ENCODE assay signal across 1 cellular context in the genomic region with DNA sequence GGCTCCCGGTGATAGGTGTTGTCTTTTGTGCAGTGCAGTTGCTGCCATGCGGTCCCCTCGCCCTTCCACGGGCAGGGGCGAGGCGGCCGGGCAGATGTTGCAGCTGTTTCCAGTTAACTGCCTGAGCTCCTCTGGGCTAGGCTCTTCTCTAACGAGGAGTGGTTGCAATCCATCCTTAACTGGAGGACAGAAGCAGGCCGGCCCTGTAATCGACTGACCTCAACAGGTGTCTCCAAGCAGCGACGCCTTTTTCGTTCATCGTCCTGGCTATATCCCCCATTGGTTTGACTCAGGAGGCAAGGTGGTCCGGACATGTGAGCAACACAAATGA.
TF ChIP-seq lines count a peak whose summit lies in the region.

No MANE protein-coding gene starts in this region.

TF ChIP-seq in HepG2, 621 proteins besides CTCF, POLR2A, EP300 and RAD21 (continued from another document and continues in another):
- TF ChIP-seq ASH2L (IDR thresholded peaks at IDR 0.05; ENCODE audit: insufficient read length, low read depth, low read length) (peak; percentile 57), ZNF446 (CRISPR knock-in tag; IDR thresholded peaks at IDR 0.05) (no peak), SATB2 (CRISPR knock-in tag; IDR thresholded peaks at IDR 0.05) (no peak), GFI1 (CRISPR knock-in tag; IDR thresholded peaks at IDR 0.05; ENCODE audit: borderline replicate concordance) (no peak), ELF1 (CRISPR knock-in tag; IDR thresholded peaks at IDR 0.05) (no peak), MIER2 (CRISPR knock-in tag; IDR thresholded peaks at IDR 0.05) (no peak), SSRP1 (CRISPR knock-in tag; IDR thresholded peaks at IDR 0.05) (no peak), ZSCAN9 (CRISPR knock-in tag; IDR thresholded peaks at IDR 0.05; ENCODE audit: borderline replicate concordance) (0 out of 2 replicates have a peak, but pooled peaks have one; percentile 5), ZNF10 (CRISPR knock-in tag; IDR thresholded peaks at IDR 0.05; ENCODE audit: borderline replicate concordance, low read depth) (no peak), REPIN1 (CRISPR knock-in tag; IDR thresholded peaks at IDR 0.05; ENCODE audit: borderline replicate concordance, low read depth) (no peak), ZNF335 (CRISPR knock-in tag; IDR thresholded peaks at IDR 0.05) (no peak), ZNF570 (CRISPR knock-in tag; IDR thresholded peaks at IDR 0.05; ENCODE audit: borderline replicate concordance) (no peak), MTA1 (CRISPR knock-in tag; IDR thresholded peaks at IDR 0.05; ENCODE audit: borderline replicate concordance) (0 out of 2 replicates have a peak, but pooled peaks have one; percentile 5), ETV5 (CRISPR knock-in tag; IDR thresholded peaks at IDR 0.05; ENCODE audit: borderline replicate concordance) (no peak), ZBTB3 (CRISPR knock-in tag; IDR thresholded peaks at IDR 0.05; ENCODE audit: borderline replicate concordance, low read depth) (no peak), SNAI1 (CRISPR knock-in tag; IDR thresholded peaks at IDR 0.05; ENCODE audit: borderline replicate concordance) (no peak), FOXO1 (CRISPR knock-in tag; IDR thresholded peaks at IDR 0.05) (no peak), ZNF589 (CRISPR knock-in tag; conservative IDR thresholded peaks at IDR 0.05) (no peak), ZNF136 (CRISPR knock-in tag; IDR thresholded peaks at IDR 0.05; ENCODE audit: low read depth) (no peak), BHLHE40 (IDR thresholded peaks at IDR 0.05; ENCODE audit: low read length) (no peak), ZNF251 (CRISPR knock-in tag; IDR thresholded peaks at IDR 0.05) (no peak), ZNF768 (CRISPR knock-in tag; IDR thresholded peaks at IDR 0.05) (no peak), SMAD9 (CRISPR knock-in tag; IDR thresholded peaks at IDR 0.05) (no peak), ZNF644 (CRISPR knock-in tag; IDR thresholded peaks at IDR 0.05; ENCODE audit: low read depth) (no peak), ZNF501 (CRISPR knock-in tag; IDR thresholded peaks at IDR 0.05) (no peak), ZNF775 (CRISPR knock-in tag; IDR thresholded peaks at IDR 0.05; ENCODE audit: borderline replicate concordance) (no peak), HNRNPK (IDR thresholded peaks at IDR 0.05; ENCODE audit: low read depth, low read length, poor library complexity, severe bottlenecking) (no peak), ZNF253 (CRISPR knock-in tag; IDR thresholded peaks at IDR 0.05; ENCODE audit: borderline replicate concordance) (peak; percentile 80; the same call in 1 of the 2 replicates), DPF2 (CRISPR knock-in tag; IDR thresholded peaks at IDR 0.05; ENCODE audit: borderline replicate concordance, low read depth) (no peak), DR1 (CRISPR knock-in tag; IDR thresholded peaks at IDR 0.05) (no peak), PHF21A (CRISPR knock-in tag; IDR thresholded peaks at IDR 0.05) (no peak), SNRNP70 (IDR thresholded peaks at IDR 0.05; ENCODE audit: low read depth, low read length) (no peak), ISL2 (CRISPR knock-in tag; IDR thresholded peaks at IDR 0.05) (no peak), NR2F1 (CRISPR knock-in tag; IDR thresholded peaks at IDR 0.05) (0 out of 4 replicates have a peak, but pooled peaks of 1 of the 2 experiments have one; percentile 3), PCBP2 (optimal IDR thresholded peaks at IDR 0.05; ENCODE audit: low read depth, low read length, poor library complexity, severe bottlenecking) (no peak), ESRRA (CRISPR knock-in tag; IDR thresholded peaks at IDR 0.05; ENCODE audit: low read depth) (no peak), NFYC (CRISPR knock-in tag; IDR thresholded peaks at IDR 0.05) (no peak), NFKB2 (CRISPR knock-in tag; IDR thresholded peaks at IDR 0.05; ENCODE audit: borderline replicate concordance) (0 out of 2 replicates have a peak, but pooled peaks have one; percentile 45)
- TF ChIP-seq, protein P1, sequence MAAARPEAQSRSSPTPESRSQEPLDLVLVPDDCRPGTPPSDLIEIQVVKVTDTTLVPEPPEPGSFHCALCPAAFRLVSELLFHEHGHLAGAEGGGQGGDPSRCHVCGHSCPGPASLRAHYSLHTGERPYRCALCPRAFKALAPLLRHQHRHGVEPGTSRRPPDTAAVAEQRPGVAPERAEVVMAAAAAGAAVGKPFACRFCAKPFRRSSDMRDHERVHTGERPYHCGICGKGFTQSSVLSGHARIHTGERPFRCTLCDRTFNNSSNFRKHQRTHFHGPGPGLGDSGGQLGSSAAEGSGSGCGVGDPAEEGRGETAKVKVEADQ (CRISPR knock-in tag; IDR thresholded peaks at IDR 0.05; ENCODE audit: borderline replicate concordance), result no peak
- TF ChIP-seq, protein P2, sequence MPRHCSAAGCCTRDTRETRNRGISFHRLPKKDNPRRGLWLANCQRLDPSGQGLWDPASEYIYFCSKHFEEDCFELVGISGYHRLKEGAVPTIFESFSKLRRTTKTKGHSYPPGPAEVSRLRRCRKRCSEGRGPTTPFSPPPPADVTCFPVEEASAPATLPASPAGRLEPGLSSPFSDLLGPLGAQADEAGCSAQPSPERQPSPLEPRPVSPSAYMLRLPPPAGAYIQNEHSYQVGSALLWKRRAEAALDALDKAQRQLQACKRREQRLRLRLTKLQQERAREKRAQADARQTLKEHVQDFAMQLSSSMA (CRISPR knock-in tag; IDR thresholded peaks at IDR 0.05), result no peak
- TF ChIP-seq, protein P3, sequence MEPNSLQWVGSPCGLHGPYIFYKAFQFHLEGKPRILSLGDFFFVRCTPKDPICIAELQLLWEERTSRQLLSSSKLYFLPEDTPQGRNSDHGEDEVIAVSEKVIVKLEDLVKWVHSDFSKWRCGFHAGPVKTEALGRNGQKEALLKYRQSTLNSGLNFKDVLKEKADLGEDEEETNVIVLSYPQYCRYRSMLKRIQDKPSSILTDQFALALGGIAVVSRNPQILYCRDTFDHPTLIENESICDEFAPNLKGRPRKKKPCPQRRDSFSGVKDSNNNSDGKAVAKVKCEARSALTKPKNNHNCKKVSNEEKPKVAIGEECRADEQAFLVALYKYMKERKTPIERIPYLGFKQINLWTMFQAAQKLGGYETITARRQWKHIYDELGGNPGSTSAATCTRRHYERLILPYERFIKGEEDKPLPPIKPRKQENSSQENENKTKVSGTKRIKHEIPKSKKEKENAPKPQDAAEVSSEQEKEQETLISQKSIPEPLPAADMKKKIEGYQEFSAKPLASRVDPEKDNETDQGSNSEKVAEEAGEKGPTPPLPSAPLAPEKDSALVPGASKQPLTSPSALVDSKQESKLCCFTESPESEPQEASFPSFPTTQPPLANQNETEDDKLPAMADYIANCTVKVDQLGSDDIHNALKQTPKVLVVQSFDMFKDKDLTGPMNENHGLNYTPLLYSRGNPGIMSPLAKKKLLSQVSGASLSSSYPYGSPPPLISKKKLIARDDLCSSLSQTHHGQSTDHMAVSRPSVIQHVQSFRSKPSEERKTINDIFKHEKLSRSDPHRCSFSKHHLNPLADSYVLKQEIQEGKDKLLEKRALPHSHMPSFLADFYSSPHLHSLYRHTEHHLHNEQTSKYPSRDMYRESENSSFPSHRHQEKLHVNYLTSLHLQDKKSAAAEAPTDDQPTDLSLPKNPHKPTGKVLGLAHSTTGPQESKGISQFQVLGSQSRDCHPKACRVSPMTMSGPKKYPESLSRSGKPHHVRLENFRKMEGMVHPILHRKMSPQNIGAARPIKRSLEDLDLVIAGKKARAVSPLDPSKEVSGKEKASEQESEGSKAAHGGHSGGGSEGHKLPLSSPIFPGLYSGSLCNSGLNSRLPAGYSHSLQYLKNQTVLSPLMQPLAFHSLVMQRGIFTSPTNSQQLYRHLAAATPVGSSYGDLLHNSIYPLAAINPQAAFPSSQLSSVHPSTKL (CRISPR knock-in tag; IDR thresholded peaks at IDR 0.05), result peak; percentile 7; the same call in 1 of the 2 replicates
- TF ChIP-seq, protein P4, sequence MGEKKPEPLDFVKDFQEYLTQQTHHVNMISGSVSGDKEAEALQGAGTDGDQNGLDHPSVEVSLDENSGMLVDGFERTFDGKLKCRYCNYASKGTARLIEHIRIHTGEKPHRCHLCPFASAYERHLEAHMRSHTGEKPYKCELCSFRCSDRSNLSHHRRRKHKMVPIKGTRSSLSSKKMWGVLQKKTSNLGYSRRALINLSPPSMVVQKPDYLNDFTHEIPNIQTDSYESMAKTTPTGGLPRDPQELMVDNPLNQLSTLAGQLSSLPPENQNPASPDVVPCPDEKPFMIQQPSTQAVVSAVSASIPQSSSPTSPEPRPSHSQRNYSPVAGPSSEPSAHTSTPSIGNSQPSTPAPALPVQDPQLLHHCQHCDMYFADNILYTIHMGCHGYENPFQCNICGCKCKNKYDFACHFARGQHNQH (CRISPR knock-in tag; IDR thresholded peaks at IDR 0.05), result 0 out of 2 replicates have a peak, but pooled peaks have one; percentile 2
- TF ChIP-seq, protein P5, sequence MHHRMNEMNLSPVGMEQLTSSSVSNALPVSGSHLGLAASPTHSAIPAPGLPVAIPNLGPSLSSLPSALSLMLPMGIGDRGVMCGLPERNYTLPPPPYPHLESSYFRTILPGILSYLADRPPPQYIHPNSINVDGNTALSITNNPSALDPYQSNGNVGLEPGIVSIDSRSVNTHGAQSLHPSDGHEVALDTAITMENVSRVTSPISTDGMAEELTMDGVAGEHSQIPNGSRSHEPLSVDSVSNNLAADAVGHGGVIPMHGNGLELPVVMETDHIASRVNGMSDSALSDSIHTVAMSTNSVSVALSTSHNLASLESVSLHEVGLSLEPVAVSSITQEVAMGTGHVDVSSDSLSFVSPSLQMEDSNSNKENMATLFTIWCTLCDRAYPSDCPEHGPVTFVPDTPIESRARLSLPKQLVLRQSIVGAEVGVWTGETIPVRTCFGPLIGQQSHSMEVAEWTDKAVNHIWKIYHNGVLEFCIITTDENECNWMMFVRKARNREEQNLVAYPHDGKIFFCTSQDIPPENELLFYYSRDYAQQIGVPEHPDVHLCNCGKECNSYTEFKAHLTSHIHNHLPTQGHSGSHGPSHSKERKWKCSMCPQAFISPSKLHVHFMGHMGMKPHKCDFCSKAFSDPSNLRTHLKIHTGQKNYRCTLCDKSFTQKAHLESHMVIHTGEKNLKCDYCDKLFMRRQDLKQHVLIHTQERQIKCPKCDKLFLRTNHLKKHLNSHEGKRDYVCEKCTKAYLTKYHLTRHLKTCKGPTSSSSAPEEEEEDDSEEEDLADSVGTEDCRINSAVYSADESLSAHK (CRISPR knock-in tag; IDR thresholded peaks at IDR 0.05; ENCODE audit: borderline replicate concordance), result no peak
- TF ChIP-seq, protein P6, sequence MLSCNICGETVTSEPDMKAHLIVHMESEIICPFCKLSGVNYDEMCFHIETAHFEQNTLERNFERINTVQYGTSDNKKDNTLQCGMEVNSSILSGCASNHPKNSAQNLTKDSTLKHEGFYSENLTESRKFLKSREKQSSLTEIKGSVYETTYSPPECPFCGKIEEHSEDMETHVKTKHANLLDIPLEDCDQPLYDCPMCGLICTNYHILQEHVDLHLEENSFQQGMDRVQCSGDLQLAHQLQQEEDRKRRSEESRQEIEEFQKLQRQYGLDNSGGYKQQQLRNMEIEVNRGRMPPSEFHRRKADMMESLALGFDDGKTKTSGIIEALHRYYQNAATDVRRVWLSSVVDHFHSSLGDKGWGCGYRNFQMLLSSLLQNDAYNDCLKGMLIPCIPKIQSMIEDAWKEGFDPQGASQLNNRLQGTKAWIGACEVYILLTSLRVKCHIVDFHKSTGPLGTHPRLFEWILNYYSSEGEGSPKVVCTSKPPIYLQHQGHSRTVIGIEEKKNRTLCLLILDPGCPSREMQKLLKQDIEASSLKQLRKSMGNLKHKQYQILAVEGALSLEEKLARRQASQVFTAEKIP (CRISPR knock-in tag; IDR thresholded peaks at IDR 0.05; ENCODE audit: borderline replicate concordance), result no peak
- TF ChIP-seq, protein P7, sequence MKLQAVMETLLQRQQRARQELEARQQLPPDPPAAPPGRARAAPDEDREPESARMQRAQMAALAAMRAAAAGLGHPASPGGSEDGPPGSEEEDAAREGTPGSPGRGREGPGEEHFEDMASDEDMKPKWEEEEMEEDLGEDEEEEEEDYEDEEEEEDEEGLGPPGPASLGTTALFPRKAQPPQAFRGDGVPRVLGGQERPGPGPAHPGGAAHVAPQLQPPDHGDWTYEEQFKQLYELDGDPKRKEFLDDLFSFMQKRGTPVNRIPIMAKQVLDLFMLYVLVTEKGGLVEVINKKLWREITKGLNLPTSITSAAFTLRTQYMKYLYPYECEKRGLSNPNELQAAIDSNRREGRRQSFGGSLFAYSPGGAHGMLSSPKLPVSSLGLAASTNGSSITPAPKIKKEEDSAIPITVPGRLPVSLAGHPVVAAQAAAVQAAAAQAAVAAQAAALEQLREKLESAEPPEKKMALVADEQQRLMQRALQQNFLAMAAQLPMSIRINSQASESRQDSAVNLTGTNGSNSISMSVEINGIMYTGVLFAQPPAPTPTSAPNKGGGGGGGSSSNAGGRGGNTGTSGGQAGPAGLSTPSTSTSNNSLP (IDR thresholded peaks at IDR 0.05; ENCODE audit: low read depth, low read length), result no peak
- TF ChIP-seq, protein P8, sequence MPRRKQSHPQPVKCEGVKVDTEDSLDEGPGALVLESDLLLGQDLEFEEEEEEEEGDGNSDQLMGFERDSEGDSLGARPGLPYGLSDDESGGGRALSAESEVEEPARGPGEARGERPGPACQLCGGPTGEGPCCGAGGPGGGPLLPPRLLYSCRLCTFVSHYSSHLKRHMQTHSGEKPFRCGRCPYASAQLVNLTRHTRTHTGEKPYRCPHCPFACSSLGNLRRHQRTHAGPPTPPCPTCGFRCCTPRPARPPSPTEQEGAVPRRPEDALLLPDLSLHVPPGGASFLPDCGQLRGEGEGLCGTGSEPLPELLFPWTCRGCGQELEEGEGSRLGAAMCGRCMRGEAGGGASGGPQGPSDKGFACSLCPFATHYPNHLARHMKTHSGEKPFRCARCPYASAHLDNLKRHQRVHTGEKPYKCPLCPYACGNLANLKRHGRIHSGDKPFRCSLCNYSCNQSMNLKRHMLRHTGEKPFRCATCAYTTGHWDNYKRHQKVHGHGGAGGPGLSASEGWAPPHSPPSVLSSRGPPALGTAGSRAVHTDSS (CRISPR knock-in tag; conservative IDR thresholded peaks at IDR 0.05), result no peak
- TF ChIP-seq, protein P9, sequence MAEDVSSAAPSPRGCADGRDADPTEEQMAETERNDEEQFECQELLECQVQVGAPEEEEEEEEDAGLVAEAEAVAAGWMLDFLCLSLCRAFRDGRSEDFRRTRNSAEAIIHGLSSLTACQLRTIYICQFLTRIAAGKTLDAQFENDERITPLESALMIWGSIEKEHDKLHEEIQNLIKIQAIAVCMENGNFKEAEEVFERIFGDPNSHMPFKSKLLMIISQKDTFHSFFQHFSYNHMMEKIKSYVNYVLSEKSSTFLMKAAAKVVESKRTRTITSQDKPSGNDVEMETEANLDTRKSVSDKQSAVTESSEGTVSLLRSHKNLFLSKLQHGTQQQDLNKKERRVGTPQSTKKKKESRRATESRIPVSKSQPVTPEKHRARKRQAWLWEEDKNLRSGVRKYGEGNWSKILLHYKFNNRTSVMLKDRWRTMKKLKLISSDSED (CRISPR knock-in tag; IDR thresholded peaks at IDR 0.05), result no peak
